In the genomic region with DNA sequence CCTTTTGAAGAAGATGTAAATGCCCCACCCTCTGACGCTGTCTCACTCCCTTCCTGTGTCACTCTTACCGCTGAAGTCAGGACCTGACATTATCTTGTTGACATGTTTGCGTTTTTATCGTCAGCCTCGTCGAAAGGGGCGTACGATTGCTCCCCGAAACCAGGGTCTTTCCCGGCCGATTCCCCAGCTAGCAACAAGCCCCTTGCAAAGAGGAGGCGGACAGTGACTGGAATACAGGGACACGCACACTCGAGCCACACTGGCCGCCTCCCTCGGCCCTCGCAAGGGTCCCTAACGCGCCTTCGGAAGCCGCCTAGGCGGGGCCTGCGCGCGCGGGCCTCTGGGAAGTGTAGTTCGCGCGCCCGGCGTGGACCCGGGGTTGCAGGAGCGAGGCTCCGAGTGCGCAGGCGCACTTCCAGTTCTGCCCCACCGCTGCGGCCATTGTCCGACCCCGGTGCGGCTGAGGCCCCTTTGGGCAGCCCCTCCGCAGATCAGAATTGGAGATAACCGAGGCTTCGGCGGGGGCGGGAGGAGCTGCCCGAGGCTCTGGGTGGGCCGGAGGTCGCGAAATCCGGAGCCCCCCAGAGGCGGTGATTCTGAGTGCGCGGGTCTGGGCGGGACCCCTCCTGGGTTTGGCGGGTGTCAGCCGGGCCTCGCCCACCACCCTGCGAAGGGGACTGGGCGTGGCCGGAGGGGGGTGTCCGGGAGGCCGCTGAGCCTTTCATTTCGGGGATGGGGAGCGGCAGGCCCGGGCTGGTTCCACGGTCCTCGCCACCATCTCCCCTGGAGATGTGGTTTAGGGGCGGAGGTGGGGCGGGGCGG, we compare ENCODE assay signal across 8 cellular contexts. TPM values are rescaled to one million over a fixed set of nuclear protein-coding genes. Genes with fewer than 3 reads are reported as not detected.
DNase-seq lines count a peak whose midpoint lies in the region; ATAC-seq and TF ChIP-seq lines count a peak whose summit lies in the region.

A gene (plus strand): TSS at position 412 of the 822 bp plus-strand sequence. CDS start 502 bp downstream, outside the sequence.

- DNase-seq in 8988T (peak; percentile 98), NCI-H2171 (lab: John Stamatoyannopoulos, UW) (peak; percentile 94), mammary epithelial cell (peak; percentile 62), iPS-NIHi7 (ENCODE audit: extremely low spot score) (peak; percentile 99), smooth muscle cell (lab: John Stamatoyannopoulos, UW; ENCODE audit: unreplicated experiment) (peak; percentile 56)

- dilution Hi-C loops in mammary epithelial cell (cut with HindIII; ENCODE audit: low sequenced_read_pairs), result loop anchor here (5.0 kb wide), 1 partner anchor 38 kb away; no protein-coding TSS in a partner anchor

- peak; percentile 86 for ATAC-seq in HG03066 (IDR thresholded peaks at IDR 0.05; ENCODE audit: low read depth, unreplicated experiment)

- peak within 1 kb of the TSS; percentile 87 for H3K4me2 ChIP-seq in mammary epithelial cell (ENCODE audit: insufficient read depth, low read depth, low read length)
- peak within 1 kb of the TSS; percentile 92 for H3K4me2 ChIP-seq in smooth muscle cell

- H3K4me1 ChIP-seq in mammary epithelial cell (ENCODE audit: insufficient read depth, low read length), result no peaks in the 10 kb centered on the region
- peaks cover 3% of the 10 kb centered on the region for H3K4me1 ChIP-seq in smooth muscle cell (ENCODE audit: low read depth)

- H3K9me3 ChIP-seq in mammary epithelial cell (replicated peaks; ENCODE audit: insufficient read depth, low read length) (no peaks in the 10 kb centered on the region), smooth muscle cell (replicated peaks; ENCODE audit: low read depth) (no peaks in the 10 kb centered on the region)

- H3K79me2 ChIP-seq in mammary epithelial cell (ENCODE audit: insufficient read depth, low read length) (peaks cover 7% of the 10 kb centered on the region), smooth muscle cell (ENCODE audit: low read depth) (peaks cover 31% of the 10 kb centered on the region)

- 3% methylated on average over 26 of the region's 71 CpGs for WGBS in mammary epithelial cell (ENCODE audit: low coverage, missing lambda C conversion rate)
- 1% methylated on average over 61 of the region's 71 CpGs for WGBS in smooth muscle cell (ENCODE audit: low lambda C conversion rate)

- H4K20me1 ChIP-seq in mammary epithelial cell (ENCODE audit: insufficient read depth, low read length) (no peaks in the 10 kb centered on the region), smooth muscle cell (ENCODE audit: low read depth) (no peaks in the 10 kb centered on the region)

- H3K36me3 ChIP-seq in mammary epithelial cell (ENCODE audit: insufficient read depth, low read length), result no peaks in the 10 kb centered on the region
- peaks cover 13% of the 10 kb centered on the region for H3K36me3 ChIP-seq in smooth muscle cell (ENCODE audit: low read depth)

- no peaks in the 10 kb centered on the region for H3K27me3 ChIP-seq in mammary epithelial cell (ENCODE audit: insufficient read depth, low read length)
- no peaks in the 10 kb centered on the region for H3K27me3 ChIP-seq in smooth muscle cell (ENCODE audit: low read depth)

- H3K9ac ChIP-seq in mammary epithelial cell (ENCODE audit: insufficient read depth, low read length), result peak within 1 kb of the TSS; percentile 61
- peak within 1 kb of the TSS; percentile 67 for H3K9ac ChIP-seq in smooth muscle cell (ENCODE audit: low read depth)

- no peaks in the 10 kb centered on the region for H3F3A ChIP-seq in smooth muscle cell (ENCODE audit: low read depth)

- H2AFZ ChIP-seq in mammary epithelial cell (ENCODE audit: low read depth, low read length) (peak within 1 kb of the TSS; percentile 95), smooth muscle cell (ENCODE audit: low read depth) (peak within 1 kb of the TSS; percentile 99)

- in situ Hi-C loops in mammary epithelial cell (cut with MboI; ENCODE audit: low sequenced_read_pairs in 2 of 2), result no loop called here

- H3K4me3 ChIP-seq in mammary epithelial cell (replicated peaks in 1 of 3; ENCODE audit: insufficient read depth in 1 of 3, low read depth in 2 of 3, low read length in 3 of 3) (peak within 1 kb of the TSS; percentile 55 to 93 (median 70)), smooth muscle cell (peak within 1 kb of the TSS; percentile 98)

- BruUV-seq in mammary epithelial cell (replicated peaks; lab: Mats Ljungman, UMichigan), result no TSS peak

- intact Hi-C loops in mammary epithelial cell (cut with micrococcal nuclease), result no loop called here

- peak; percentile 57 for TF ChIP-seq POLR2A in GM18526 (IDR thresholded peaks at IDR 0.05; ENCODE audit: extremely low read depth, insufficient read length)

- no peak for TF ChIP-seq CTCF in VCaP (conservative IDR thresholded peaks at IDR 0.05)
- TF ChIP-seq CTCF in mammary epithelial cell (conservative IDR thresholded peaks at IDR 0.05 in 1 of 2, IDR thresholded peaks at IDR 0.05 in 1 of 2; ENCODE audit: extremely low read depth in 1 of 2, insufficient read depth in 1 of 2, low read depth in 1 of 2, low read length in 2 of 2), result no peak
- TF ChIP-seq CTCF in smooth muscle cell (IDR thresholded peaks at IDR 0.05; ENCODE audit: borderline replicate concordance, insufficient read depth, poor library complexity, severe bottlenecking), result no peak

- CTCF ChIA-PET in mammary epithelial cell (lab: Charles Lee; ENCODE audit: low non-redundant PET), result no interaction called here

- H3K27ac ChIP-seq in VCaP (peak within 1 kb of the TSS; percentile 63), mammary epithelial cell (ENCODE audit: insufficient read depth, low read depth, low read length) (peak within 1 kb of the TSS; percentile 53), smooth muscle cell (ENCODE audit: low read depth) (no peak within 1 kb of the TSS)

RNA-seq across cellular contexts. Expression of the gene that starts here (rescaled TPM):
- total RNA-seq in mammary epithelial cell, result 10 to 100 TPM; 26.8 to 43.0 TPM
- 13.5 TPM for polyA plus RNA-seq in mammary epithelial cell
- 13.7 TPM for polyA minus RNA-seq in mammary epithelial cell
- total RNA-seq in smooth muscle cell, result 35.1 and 35.5 TPM in 2 replicates
- 14.2 and 14.9 TPM in 2 replicates for polyA plus RNA-seq in smooth muscle cell
